Comparison of ENCODE assay signal across 8 cellular contexts in genomic region chr5:151141535-151141934, GRCh38. TPM values are rescaled to one million over a fixed set of nuclear protein-coding genes. Genes with fewer than 3 reads are reported as not detected.
DNase-seq lines count a peak whose midpoint lies in the region; ATAC-seq and TF ChIP-seq lines count a peak whose summit lies in the region.

No MANE protein-coding gene starts in this region.

- H3K4me3 ChIP-seq in BLaER1 (no peak overlapping the region), vagina (peak overlapping the region in 1 of 2 donors; percentile 5), suprapubic skin (no peak overlapping the region)

- no peaks in the 10 kb centered on the region for H3K27me3 ChIP-seq in BLaER1
- H3K27me3 ChIP-seq in vagina, result no peaks in the 10 kb centered on the region
- no peaks in the 10 kb centered on the region for H3K27me3 ChIP-seq in suprapubic skin

- H3K4me2 ChIP-seq in BLaER1, result peak overlapping the region; percentile 81

- peak in 3 of 4 experiments; percentile 6 to 34 (median 23) for DNase-seq in activated naive CD4-positive, alpha-beta T cell (lab: John Stamatoyannopoulos, UW)
- DNase-seq in left kidney (ENCODE audit: low read depth, low spot score) (peak; percentile 59), vagina (ENCODE audit: extremely low spot score in 2 of 2) (no peak), SHP77 (lab: John Stamatoyannopoulos, UW) (no peak), suprapubic skin (ENCODE audit: low spot score in 2 of 2) (no peak)

- TF ChIP-seq EP300 in suprapubic skin (IDR thresholded peaks at IDR 0.05), result no peak

- H4K20me1 ChIP-seq in BLaER1, result peaks cover 43% of the 10 kb centered on the region

- no peak for TF ChIP-seq CTCF in vagina (IDR thresholded peaks at IDR 0.05)
- TF ChIP-seq CTCF in suprapubic skin (IDR thresholded peaks at IDR 0.05), result no peak

- H3K9me3 ChIP-seq in BLaER1 (no peaks in the 10 kb centered on the region), vagina (no peaks in the 10 kb centered on the region), suprapubic skin (no peaks in the 10 kb centered on the region)

- H3K9ac ChIP-seq in BLaER1, result peak overlapping the region; percentile 17

- H3K36me3 ChIP-seq in BLaER1, result peaks cover 82% of the 10 kb centered on the region
- H3K36me3 ChIP-seq in vagina, result peaks cover 0 to 38% of the 10 kb centered on the region in 2 donors
- H3K36me3 ChIP-seq in suprapubic skin, result peaks cover 30% of the 10 kb centered on the region

- intact Hi-C loops in vagina (cut with DNase I), result no loop called here

- peaks cover 26% of the 10 kb centered on the region for H3K4me1 ChIP-seq in BLaER1
- H3K4me1 ChIP-seq in vagina, result peaks cover 60% of the 10 kb centered on the region
- H3K4me1 ChIP-seq in suprapubic skin, result peaks cover 19% of the 10 kb centered on the region

- WGBS in suprapubic skin, result 13% methylated on average over 13 of the region's 15 CpGs

- peak; percentile 80 for ATAC-seq in GM21367 (IDR thresholded peaks at IDR 0.05; ENCODE audit: unreplicated experiment)
- ATAC-seq in HG03571 (IDR thresholded peaks at IDR 0.05; ENCODE audit: unreplicated experiment), result peak; percentile 85

- H3K27ac ChIP-seq in BLaER1, result peak overlapping the region; percentile 37; the same call in 1 of the 2 replicates
- peak overlapping the region; percentile 53 for H3K27ac ChIP-seq in vagina
- H3K27ac ChIP-seq in suprapubic skin, result no peak overlapping the region

- no peak for TF ChIP-seq POLR2A in vagina (IDR thresholded peaks at IDR 0.05)
- TF ChIP-seq POLR2A in suprapubic skin (IDR thresholded peaks at IDR 0.05), result no peak

RNA-seq across cellular contexts. Expression of gene ANXA6, which starts 16.0 kb away (rescaled TPM):
- 190 TPM for total RNA-seq in vagina
- total RNA-seq in suprapubic skin, result 10 to 100 TPM; 21.7 to 64.4 (median 49.5) TPM

Comparison
In these comparisons a context has a peak if more than half of its experiments do, and no peak if none do; other contexts are left out.
1. DNase-seq: peak in activated naive CD4-positive, alpha-beta T cell (3 of 4) and left kidney (single experiment); none in vagina (0 of 2), SHP77 (0 of 2) and suprapubic skin (0 of 2).